ENCODE assay signal across 1 cellular context in genomic region chr2:119255760-119256573, GRCh38.
TF ChIP-seq lines count a peak whose summit lies in the region.

No MANE protein-coding gene starts in this region.

TF ChIP-seq in A549, 52 proteins besides CTCF, POLR2A, EP300 and RAD21 (continued from another document):
- TF ChIP-seq PBX3 (IDR thresholded peaks at IDR 0.05) (0 out of 2 replicates have a peak, but pooled peaks have one; percentile 38), MAZ (IDR thresholded peaks at IDR 0.05; ENCODE audit: borderline replicate concordance, low read depth, low read length) (no peak), CBX8 (IDR thresholded peaks at IDR 0.05) (no peak)
